In the genomic region with DNA sequence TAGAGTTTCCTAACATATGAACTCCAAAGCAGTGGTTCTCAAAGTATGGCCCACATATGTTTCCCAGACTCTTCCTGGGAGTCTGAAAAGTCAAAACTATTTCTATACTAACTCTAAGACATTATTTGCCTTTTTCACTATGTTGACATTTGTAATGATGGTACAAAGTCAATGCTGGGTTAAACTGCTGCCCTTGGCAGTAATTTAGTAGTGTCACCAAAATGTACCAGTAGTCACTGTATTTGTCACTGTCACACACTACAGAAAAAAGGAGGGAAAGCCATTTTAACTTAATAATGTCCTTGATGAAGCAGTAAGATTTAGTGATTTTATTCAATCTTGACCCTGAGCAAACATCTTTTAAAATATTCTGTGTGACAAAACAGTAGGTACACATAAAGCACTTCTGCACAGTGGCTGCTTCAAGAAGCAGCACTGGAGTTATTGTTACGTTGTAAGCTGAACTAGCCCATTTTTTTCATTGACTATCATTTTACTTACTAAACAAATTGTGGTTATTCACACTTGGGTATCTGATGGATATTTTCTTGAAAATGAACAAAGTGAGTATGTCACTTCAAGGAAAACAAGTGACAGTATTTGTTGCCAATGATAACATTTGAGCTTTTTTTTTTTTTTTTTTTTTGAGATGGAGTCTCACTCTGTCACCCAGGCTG, we compare ENCODE assay signal across 1 cellular context.
A peak's percentile ranks its signal among the peaks of the same experiment; 100 is the strongest.
TF ChIP-seq lines count a peak whose summit lies in the region.

No MANE protein-coding gene starts in this region.

TF ChIP-seq in HEK293, 187 proteins besides CTCF, POLR2A, EP300 and RAD21 (continued from another document):
- TF ChIP-seq ZNF398 (tag by site-specific recombination; IDR thresholded peaks at IDR 0.05), result no peak
- TF ChIP-seq ZNF701 (tag by site-specific recombination; IDR thresholded peaks at IDR 0.05), result no peak
- TF ChIP-seq, protein P1, sequence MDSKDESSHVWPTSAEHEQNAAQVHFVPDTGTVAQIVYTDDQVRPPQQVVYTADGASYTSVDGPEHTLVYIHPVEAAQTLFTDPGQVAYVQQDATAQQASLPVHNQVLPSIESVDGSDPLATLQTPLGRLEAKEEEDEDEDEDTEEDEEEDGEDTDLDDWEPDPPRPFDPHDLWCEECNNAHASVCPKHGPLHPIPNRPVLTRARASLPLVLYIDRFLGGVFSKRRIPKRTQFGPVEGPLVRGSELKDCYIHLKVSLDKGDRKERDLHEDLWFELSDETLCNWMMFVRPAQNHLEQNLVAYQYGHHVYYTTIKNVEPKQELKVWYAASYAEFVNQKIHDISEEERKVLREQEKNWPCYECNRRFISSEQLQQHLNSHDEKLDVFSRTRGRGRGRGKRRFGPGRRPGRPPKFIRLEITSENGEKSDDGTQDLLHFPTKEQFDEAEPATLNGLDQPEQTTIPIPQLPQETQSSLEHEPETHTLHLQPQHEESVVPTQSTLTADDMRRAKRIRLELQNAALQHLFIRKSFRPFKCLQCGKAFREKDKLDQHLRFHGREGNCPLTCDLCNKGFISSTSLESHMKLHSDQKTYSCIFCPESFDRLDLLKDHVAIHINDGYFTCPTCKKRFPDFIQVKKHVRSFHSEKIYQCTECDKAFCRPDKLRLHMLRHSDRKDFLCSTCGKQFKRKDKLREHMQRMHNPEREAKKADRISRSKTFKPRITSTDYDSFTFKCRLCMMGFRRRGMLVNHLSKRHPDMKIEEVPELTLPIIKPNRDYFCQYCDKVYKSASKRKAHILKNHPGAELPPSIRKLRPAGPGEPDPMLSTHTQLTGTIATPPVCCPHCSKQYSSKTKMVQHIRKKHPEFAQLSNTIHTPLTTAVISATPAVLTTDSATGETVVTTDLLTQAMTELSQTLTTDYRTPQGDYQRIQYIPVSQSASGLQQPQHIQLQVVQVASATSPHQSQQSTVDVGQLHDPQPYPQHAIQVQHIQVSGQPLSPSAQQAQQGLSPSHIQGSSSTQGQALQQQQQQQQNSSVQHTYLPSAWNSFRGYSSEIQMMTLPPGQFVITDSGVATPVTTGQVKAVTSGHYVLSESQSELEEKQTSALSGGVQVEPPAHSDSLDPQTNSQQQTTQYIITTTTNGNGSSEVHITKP (tag by site-specific recombination; IDR thresholded peaks at IDR 0.05), result peak; percentile 70
- TF ChIP-seq ZNF433 (tag by site-specific recombination; IDR thresholded peaks at IDR 0.05; ENCODE audit: low read depth), result no peak
- TF ChIP-seq ZNF223 (tag by site-specific recombination; IDR thresholded peaks at IDR 0.05), result no peak
- TF ChIP-seq OSR2 (tag by site-specific recombination; IDR thresholded peaks at IDR 0.05), result 0 out of 2 replicates have a peak, but pooled peaks have one; percentile 22
- TF ChIP-seq ZNF626 (tag by site-specific recombination; IDR thresholded peaks at IDR 0.05), result no peak
- TF ChIP-seq ZNF449 (tag by site-specific recombination; IDR thresholded peaks at IDR 0.05), result no peak
- TF ChIP-seq IKZF3 (tag by site-specific recombination; IDR thresholded peaks at IDR 0.05), result no peak
- no peak for TF ChIP-seq ZNF175 (tag by site-specific recombination; IDR thresholded peaks at IDR 0.05)
- TF ChIP-seq ZNF530 (tag by site-specific recombination; IDR thresholded peaks at IDR 0.05; ENCODE audit: low read depth), result no peak
- TF ChIP-seq ZNF677 (tag by site-specific recombination; IDR thresholded peaks at IDR 0.05), result no peak
TF ChIP-seq in HEK293: peak in this region for 2.
